20 cellular contexts compared by ENCODE assay signal in genomic region chr9:68709291-68709970, GRCh38. TPM values are rescaled to one million over a fixed set of nuclear protein-coding genes. Genes with fewer than 3 reads are reported as not detected.
DNase-seq lines count a peak whose midpoint lies in the region; ATAC-seq, FAIRE-seq and TF ChIP-seq lines count a peak whose summit lies in the region.
"Had no signal": no experiment of that assay in that cellular context is flagged by ENCODE, and none has a peak within 500 bp of the region (broad histone marks: within the 10 kb centered on the region; RNA-seq: fewer than 3 reads in every experiment).

No MANE protein-coding gene starts in this region.

- H2AFZ ChIP-seq in Loucy (ENCODE audit: low read length), result no peak overlapping the region
- no peak overlapping the region for H2AFZ ChIP-seq in GM12878 (ENCODE audit: control insufficient read depth, low read depth, low read length)
- H2AFZ ChIP-seq in mammary epithelial cell (ENCODE audit: low read depth, low read length), result no peak overlapping the region

- H3K9ac ChIP-seq in Loucy (ENCODE audit: low read depth, low read length, poor library complexity, severe bottlenecking) (no peak overlapping the region), GM12878 (ENCODE audit: control insufficient read depth, insufficient read depth, low read length) (no peak overlapping the region), mammary epithelial cell (ENCODE audit: insufficient read depth, low read length) (no peak overlapping the region)
- H3K9ac ChIP-seq: BLaER1 treated with 17β-estradiol and CSF1 and Interleukin-3, amounts not matched to agents 10 nM and 100 nM; SK-N-SH had no signal

- no peaks in the 10 kb centered on the region for H3K9me3 Mint-ChIP-seq in progenitor cell of endocrine pancreas (ENCODE audit: low read depth)
- H3K9me3 Mint-ChIP-seq: CD8-positive, alpha-beta memory T cell; IgD-negative memory B cell had no signal

- WGBS in GM12878 (ENCODE audit: insufficient coverage, insufficient replicate concordance, low lambda C conversion rate, missing lambda C conversion rate), result 85% methylated on average over 8 of the region's 8 CpGs
- WGBS in stomach, 5 donors, result 84 to 91% (median 87%) methylated on average over 8 of the region's 8 CpGs
- WGBS in mammary epithelial cell (ENCODE audit: low coverage, missing lambda C conversion rate), result 52% methylated on average over 8 of the region's 8 CpGs

- DNase-seq in GM12878 (ENCODE audit: low read depth, low spot score) (no peak), mucosa of descending colon (no peak), stomach (no peak), progenitor cell of endocrine pancreas (ENCODE audit: low spot score, unreplicated experiment) (no peak), mammary epithelial cell (no peak), Ammon's horn (ENCODE audit: low spot score) (no peak)
- DNase-seq: Calu3; CD8-positive, alpha-beta memory T cell; DMS153; Karpas-422; NCI-H1417; NCI-H187 treated with DMSO at 0.1 percent for 48 hours; NCI-H2107; SIG-M5; SK-N-SH had no signal

- RAD21 ChIA-PET in GM12878 (lab: Charles Lee; ENCODE audit: unreplicated experiment), result interaction anchor here (1.2 kb wide), 1 partner anchor 19 kb away, joined by 3 read pairs; no protein-coding TSS in a partner anchor

- BruUV-seq in GM12878 (replicated peaks; lab: Mats Ljungman, UMichigan) (no TSS peak), mammary epithelial cell (replicated peaks; lab: Mats Ljungman, UMichigan) (no TSS peak)

- TF ChIP-seq CTCF in Loucy (conservative IDR thresholded peaks at IDR 0.05; ENCODE audit: low read length) (no peak), GM12878 (IDR thresholded peaks at IDR 0.05 in 2 of 3, conservative IDR thresholded peaks at IDR 0.05 in 1 of 3; ENCODE audit: control insufficient read depth in 2 of 3, extremely low read depth in 1 of 3, insufficient read depth in 1 of 3, low read depth in 3 of 3, low read length in 3 of 3) (no peak), mucosa of descending colon (IDR thresholded peaks at IDR 0.05) (no peak), stomach (IDR thresholded peaks at IDR 0.05) (no peak), progenitor cell of endocrine pancreas (IDR thresholded peaks at IDR 0.05; ENCODE audit: unreplicated experiment) (no peak), mammary epithelial cell (conservative IDR thresholded peaks at IDR 0.05 in 1 of 2, IDR thresholded peaks at IDR 0.05 in 1 of 2; ENCODE audit: extremely low read depth in 1 of 2, insufficient read depth in 1 of 2, low read depth in 1 of 2, low read length in 2 of 2) (no peak)

- peak overlapping the region; percentile 42 for H3K27ac ChIP-seq in GM12878 (ENCODE audit: control insufficient read depth, insufficient read depth)
- H3K27ac ChIP-seq in stomach, result peak overlapping the region in 4 of 5 donors; percentile 15 to 70 (median 27)
- H3K27ac ChIP-seq in mammary epithelial cell (ENCODE audit: insufficient read depth, low read depth, low read length), result no peak overlapping the region
- H3K27ac ChIP-seq: BLaER1 treated with 17β-estradiol and CSF1 and Interleukin-3, amounts not matched to agents 10 nM and 100 nM; RWPE1 had no signal

- H3K4me1 ChIP-seq in Loucy (ENCODE audit: insufficient read depth, low read length, poor library complexity, severe bottlenecking) (peaks cover 43% of the 10 kb centered on the region), GM12878 (ENCODE audit: control insufficient read depth, insufficient read depth, low read length) (peaks cover 27% of the 10 kb centered on the region), mucosa of descending colon (ENCODE audit: low read depth) (peaks cover 18% of the 10 kb centered on the region), stomach (peaks cover 14 to 47% (median 28%) of the 10 kb centered on the region in 4 donors), mammary epithelial cell (ENCODE audit: insufficient read depth, low read length) (peaks cover 9% of the 10 kb centered on the region)

- H3K27me3 Mint-ChIP-seq in progenitor cell of endocrine pancreas, result peaks cover 37% of the 10 kb centered on the region
- H3K27me3 Mint-ChIP-seq: IgD-negative memory B cell had no signal

- TF ChIP-seq POLR2A in GM12878 (IDR thresholded peaks at IDR 0.05; ENCODE audit: low read depth, low read length), result no peak
- no peak for TF ChIP-seq POLR2A in stomach (IDR thresholded peaks at IDR 0.05)

- H3F3A ChIP-seq in Loucy (ENCODE audit: low read depth), result no peaks in the 10 kb centered on the region

- no peak for TF ChIP-seq EP300 in GM12878 (IDR thresholded peaks at IDR 0.05; ENCODE audit: borderline replicate concordance in 1 of 2, control insufficient read depth in 1 of 2, low read depth in 2 of 2, low read length in 2 of 2)
- TF ChIP-seq EP300 in stomach (IDR thresholded peaks at IDR 0.05), result no peak

- peak overlapping the region; percentile 44 for H3K4me2 ChIP-seq in Loucy (ENCODE audit: low read depth, low read length, poor library complexity, severe bottlenecking)
- H3K4me2 ChIP-seq in GM12878 (ENCODE audit: control insufficient read depth, insufficient read depth), result peak overlapping the region; percentile 75
- H3K4me2 ChIP-seq in mammary epithelial cell (ENCODE audit: insufficient read depth, low read depth, low read length), result no peak overlapping the region
- H3K4me2 ChIP-seq: BLaER1 treated with 17β-estradiol and CSF1 and Interleukin-3, amounts not matched to agents 10 nM and 100 nM; SK-N-SH had no signal

- no peak overlapping the region for H3K4me3 Mint-ChIP-seq in progenitor cell of endocrine pancreas (ENCODE audit: low read depth)
- H3K4me3 Mint-ChIP-seq: CD8-positive, alpha-beta memory T cell had no signal

- intact Hi-C loops in GM12878 (cut with micrococcal nuclease; ENCODE audit: unreplicated experiment), result loop anchor here (5.0 kb wide), 4 partner anchors 53 to 288 kb away; no protein-coding TSS in a partner anchor
- intact Hi-C loops in mucosa of descending colon (cut with DNase I, micrococcal nuclease), result no loop called here
- intact Hi-C loops in stomach (cut with DNase I; ENCODE audit: low total_unique reads), result no loop called here
- intact Hi-C loops in mammary epithelial cell (cut with micrococcal nuclease), result no loop called here

- SMC1A ChIA-PET in GM12878 (lab: Charles Lee; ENCODE audit: uncharacterized antibody, unreplicated experiment), result interaction anchor here (1.2 to 1.8 kb wide), 3 partner anchors 19 to 135 kb away, joined by 3 to 5 read pairs (median 3); no protein-coding TSS in a partner anchor

- ATAC-seq in GM12878 (no peak), mucosa of descending colon (peak; percentile 8)

- no peak for FAIRE-seq in GM12878 (lab: Jason Lieb, UNC)

- no peaks in the 10 kb centered on the region for H3K36me3 Mint-ChIP-seq in progenitor cell of endocrine pancreas (ENCODE audit: insufficient read depth)
- H3K36me3 Mint-ChIP-seq: CD8-positive, alpha-beta memory T cell; IgD-negative memory B cell had no signal

- POLR2A ChIA-PET in GM12878 (lab: Charles Lee), result interaction anchor here (0.6 kb wide), 1 partner anchor 36 kb away, joined by 3 read pairs; no protein-coding TSS in a partner anchor

- H3K4me3 ChIP-seq in Loucy (ENCODE audit: low read length, poor library complexity, severe bottlenecking) (peak overlapping the region; percentile 18), GM12878 (peak overlapping the region; percentile 59; the same call in 1 of the 2 replicates), mucosa of descending colon (no peak overlapping the region), stomach (no peak overlapping the region), mammary epithelial cell (replicated peaks in 1 of 3; ENCODE audit: insufficient read depth in 1 of 3, low read depth in 2 of 3, low read length in 3 of 3) (no peak overlapping the region)
- H3K4me3 ChIP-seq: BLaER1 treated with 17β-estradiol and CSF1 and Interleukin-3, amounts not matched to agents 10 nM and 100 nM had no signal

- H3K27me3 ChIP-seq in Loucy (ENCODE audit: insufficient read depth, low read length, poor library complexity, severe bottlenecking) (no peaks in the 10 kb centered on the region), GM12878 (replicated peaks in 1 of 2; ENCODE audit: control insufficient read depth in 2 of 2, insufficient read depth in 2 of 2, low read length in 1 of 2) (peaks cover 0 to 1% of the 10 kb centered on the region in 2 experiments; a peak in 3 of 4 replicates), stomach (peaks cover 0 to 46% (median 0%) of the 10 kb centered on the region in 3 donors), mammary epithelial cell (ENCODE audit: insufficient read depth, low read length) (peaks cover 18% of the 10 kb centered on the region)

- H3K79me2 ChIP-seq in Loucy (ENCODE audit: insufficient read depth, low read length) (peaks cover 18% of the 10 kb centered on the region; the same call in 1 of the 2 replicates), GM12878 (ENCODE audit: control insufficient read depth, insufficient read depth, low read length) (peaks cover 49% of the 10 kb centered on the region), mammary epithelial cell (ENCODE audit: insufficient read depth, low read length) (no peaks in the 10 kb centered on the region)

- H3K9me2 ChIP-seq in Loucy (replicated peaks; ENCODE audit: low read depth, low read length), result no peaks in the 10 kb centered on the region
- H3K9me2 ChIP-seq: SK-N-SH had no signal

- dilution Hi-C loops in mammary epithelial cell (cut with HindIII; ENCODE audit: low sequenced_read_pairs), result no loop called here

- H4K20me1 ChIP-seq in Loucy (ENCODE audit: insufficient read depth, low read length, poor library complexity, severe bottlenecking) (no peaks in the 10 kb centered on the region), GM12878 (ENCODE audit: control insufficient read depth, insufficient read depth) (no peaks in the 10 kb centered on the region), mammary epithelial cell (ENCODE audit: insufficient read depth, low read length) (no peaks in the 10 kb centered on the region)
- H4K20me1 ChIP-seq: BLaER1 treated with 17β-estradiol and CSF1 and Interleukin-3, amounts not matched to agents 10 nM and 100 nM had no signal

- no peak for TF ChIP-seq RAD21 in GM12878 (IDR thresholded peaks at IDR 0.05; ENCODE audit: insufficient read depth, low read depth, low read length)

- no peaks in the 10 kb centered on the region for H3K36me3 ChIP-seq in Loucy (ENCODE audit: insufficient read depth, low read length)
- no peaks in the 10 kb centered on the region for H3K36me3 ChIP-seq in GM12878 (ENCODE audit: control insufficient read depth in 2 of 2, insufficient read depth in 2 of 2, low read length in 1 of 2)
- H3K36me3 ChIP-seq in mucosa of descending colon (ENCODE audit: low read depth), result no peaks in the 10 kb centered on the region
- H3K36me3 ChIP-seq in stomach, result no peaks in the 10 kb centered on the region
- no peaks in the 10 kb centered on the region for H3K36me3 ChIP-seq in mammary epithelial cell (ENCODE audit: insufficient read depth, low read length)
- H3K36me3 ChIP-seq: BLaER1 treated with 17β-estradiol and CSF1 and Interleukin-3, amounts not matched to agents 10 nM and 100 nM had no signal

- H3K9me3 ChIP-seq in Loucy (ENCODE audit: insufficient read depth, low read depth, low read length), result no peaks in the 10 kb centered on the region
- H3K9me3 ChIP-seq in GM12878 (replicated peaks; ENCODE audit: control insufficient read depth, insufficient read depth, low read length), result no peaks in the 10 kb centered on the region; the same call in 2 of the 3 replicates
- H3K9me3 ChIP-seq in mucosa of descending colon, result no peaks in the 10 kb centered on the region
- no peaks in the 10 kb centered on the region for H3K9me3 ChIP-seq in stomach
- no peaks in the 10 kb centered on the region for H3K9me3 ChIP-seq in mammary epithelial cell (replicated peaks; ENCODE audit: insufficient read depth, low read length)
- H3K9me3 ChIP-seq: BLaER1 treated with 17β-estradiol and CSF1 and Interleukin-3, amounts not matched to agents 10 nM and 100 nM; SK-N-SH had no signal

- CTCF ChIA-PET in GM12878 (lab: Yijun Ruan, JAX) (interaction anchor here (1.4 to 1.8 kb wide), 2 partner anchors 13 to 275 kb away, joined by 4 read pairs; no protein-coding TSS in a partner anchor), mammary epithelial cell (lab: Charles Lee; ENCODE audit: low non-redundant PET) (no interaction called here)

- in situ Hi-C loops in GM12878 (cut with MboI), result loop anchor here (10.0 kb wide), 1 partner anchor 285 kb away; no protein-coding TSS in a partner anchor
- in situ Hi-C loops in mammary epithelial cell (cut with MboI; ENCODE audit: low sequenced_read_pairs in 2 of 2), result no loop called here

- no peak overlapping the region for H3K27ac Mint-ChIP-seq in progenitor cell of endocrine pancreas
- H3K27ac Mint-ChIP-seq: CD8-positive, alpha-beta memory T cell; IgD-negative memory B cell had no signal

- peaks cover 14% of the 10 kb centered on the region for H3K4me1 Mint-ChIP-seq in progenitor cell of endocrine pancreas (ENCODE audit: low read depth)

RNA-seq across cellular contexts. Expression of gene PIP5K1B, which starts 4.4 kb away (rescaled TPM):
- 58.8 and 60.2 TPM in 2 replicates for total RNA-seq in GM12878 (2013; cell fraction: nucleolus; rRNA removed)
- total RNA-seq in GM12878 (2014; rRNA removed) (10.2 and 10.4 TPM in 2 replicates), GM12878 (2014; rRNA removed; fragmentation: Illumina TruSeq; extraction: Trizol) (12.5 and 13.5 TPM in 2 replicates), GM12878 (2021) (14.5 and 16.2 TPM in 2 replicates), mucosa of descending colon (100 to 1,000 TPM in 1 of 3 donors, 10 to 100 TPM in 2; 60.0 to 122 (median 73.3) TPM), stomach (10 to 100 TPM in 4 of 5 donors, 1 to 10 TPM in 1; 2.3 to 33.8 (median 20.1) TPM), progenitor cell of endocrine pancreas (1.5 and 2.0 TPM in 2 replicates), mammary epithelial cell (under 1 TPM in 1 of 2 donors, not detected in 1; 0.17 TPM)
- polyA plus RNA-seq in GM12878 (2011; ENCODE audit: low read depth), result 6.0 TPM
- polyA plus RNA-seq in GM12878 (2011; rRNA removed) (16.3 and 18.2 TPM in 2 replicates), GM12878 (2014; fragmentation: Illumina TruSeq; extraction: Trizol) (15.1 and 19.9 TPM in 2 replicates), GM12878 (2014; fragmentation: Nextera tagmentation; extraction: Ambion mirVana) (10 to 100 TPM in 1 of 2 experiments, 1 to 10 TPM in 1; 6.8 to 10.9 TPM), GM12878 (2014; rRNA removed) (8.7 and 9.7 TPM in 2 replicates), GM12878 (2016; fragmentation: Nextera tagmentation; extraction: Ambion mirVana) (1 to 10 TPM; 8.2 to 9.7 TPM), stomach (10 to 100 TPM in 1 of 3 donors, 1 to 10 TPM in 2; 3.2 to 27.2 (median 8.0) TPM), mammary epithelial cell (not detected)
- 9.2 and 11.8 TPM in 2 replicates for polyA plus RNA-seq in GM12878 (2011; cell fraction: cytosol; rRNA removed)
- polyA plus RNA-seq in GM12878 (2011; cell fraction: nucleus; rRNA removed), result 10.3 and 12.1 TPM in 2 replicates
- 5.7 and 6.0 TPM in 2 replicates for polyA plus RNA-seq in GM12878 (2012)
- polyA minus RNA-seq in GM12878 (2011; rRNA and poly(A)+ RNA removed), result 22.6 and 31.5 TPM in 2 replicates
- polyA minus RNA-seq in GM12878 (2011; cell fraction: cytosol; rRNA and poly(A)+ RNA removed), result 4.9 and 5.4 TPM in 2 replicates
- 42.6 and 75.8 TPM in 2 replicates for polyA minus RNA-seq in GM12878 (2011; cell fraction: nucleus; rRNA and poly(A)+ RNA removed)
- polyA minus RNA-seq in mammary epithelial cell, result not detected
- total RNA-seq: G401 had no signal
- polyA plus RNA-seq: CD8-positive, alpha-beta memory T cell; SK-N-SH had no signal

Comparison
In these comparisons a context has a peak if more than half of its experiments do, and no peak if none do; other contexts are left out.
1. H3K4me3 ChIP-seq: peak in Loucy (single experiment) and GM12878 (single experiment); none in mucosa of descending colon (single experiment), stomach (0 of 4) and mammary epithelial cell (0 of 3).